2 cellular contexts compared by ENCODE assay signal in the genomic region with DNA sequence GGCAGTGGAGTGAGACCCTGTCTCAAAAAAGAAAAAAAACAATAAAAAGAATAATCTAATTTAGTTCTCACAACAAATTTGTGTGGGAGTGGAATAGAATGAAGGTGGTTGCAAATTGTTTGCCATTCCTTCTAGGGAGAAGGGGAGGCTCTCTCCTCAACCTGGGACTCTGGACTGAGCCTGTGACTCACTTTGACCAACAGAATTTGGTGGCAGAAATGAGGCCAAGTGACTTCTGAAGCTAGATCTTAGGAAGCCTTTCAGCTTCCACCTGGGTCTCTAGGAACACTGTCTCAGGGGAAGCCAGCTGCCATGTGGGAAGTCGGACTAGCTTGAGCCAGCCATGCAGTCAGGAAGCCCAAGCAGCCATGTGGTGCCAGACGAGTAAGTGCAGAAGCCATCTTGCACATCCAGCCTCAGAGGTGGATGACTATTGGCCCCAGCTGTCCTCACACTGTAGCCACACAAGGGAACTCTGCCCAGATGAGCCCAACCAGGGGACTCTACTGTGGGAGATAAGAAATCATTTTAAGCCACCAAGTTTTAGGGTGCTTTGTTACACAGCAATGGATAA.
TF ChIP-seq lines count a peak whose summit lies in the region.

No MANE protein-coding gene starts in this region.

TF ChIP-seq in GM12878, 131 proteins besides CTCF, POLR2A, EP300 and RAD21:
- TF ChIP-seq NR2C2 (IDR thresholded peaks at IDR 0.05; ENCODE audit: borderline replicate concordance, control insufficient read depth, insufficient read length, low read depth) = no peak
- peak; percentile 55 for TF ChIP-seq YY1 (IDR thresholded peaks at IDR 0.05; ENCODE audit: low read depth, low read length)

TF ChIP-seq in GM12891, 5 proteins besides CTCF, POLR2A, EP300 and RAD21:
- TF ChIP-seq PAX5 (IDR thresholded peaks at IDR 0.05; ENCODE audit: insufficient read depth, low read length, severe bottlenecking) = no peak
- TF ChIP-seq POU2F2 (IDR thresholded peaks at IDR 0.05; ENCODE audit: low read depth, low read length) = no peak
- TF ChIP-seq SPI1 (IDR thresholded peaks at IDR 0.05; ENCODE audit: low read depth, low read length) = no peak
- no peak for TF ChIP-seq TAF1 (IDR thresholded peaks at IDR 0.05; ENCODE audit: low read depth, low read length)
- no peak for TF ChIP-seq POLR2AphosphoS5 (IDR thresholded peaks at IDR 0.05; ENCODE audit: low read depth, low read length)
TF ChIP-seq in GM12891: peak in this region for 0.
